Comparison of ENCODE assay signal across 18 cellular contexts in genomic region chr3:11390411-11391171, GRCh38.
DNase-seq lines count a peak whose midpoint lies in the region; ATAC-seq, FAIRE-seq and TF ChIP-seq lines count a peak whose summit lies in the region.
"Had no signal": no experiment of that assay in that cellular context is flagged by ENCODE, and none has a peak within 500 bp of the region (broad histone marks: within the 10 kb centered on the region; RNA-seq: fewer than 3 reads in every experiment).

No MANE protein-coding gene starts in this region.

- no peak overlapping the region for H3K4me3 Mint-ChIP-seq in chondrocyte (ENCODE audit: unreplicated experiment)
- no peak overlapping the region for H3K4me3 Mint-ChIP-seq in glutamatergic neuron (ENCODE audit: unreplicated experiment)
- no peak overlapping the region for H3K4me3 Mint-ChIP-seq in activated naive CD4-positive, alpha-beta T cell treated with anti-CD3 and anti-CD28 coated beads, Interleukin-2, amount 10 ng/mL, durations not matched to agents 7 days and 5 days
- H3K4me3 Mint-ChIP-seq: activated CD8-positive, alpha-beta memory T cell treated with anti-CD3 and anti-CD28 coated beads, Interleukin-2, amount 10 ng/mL, durations not matched to agents 7 days and 5 days; activated naive CD4-positive, alpha-beta T cell treated with anti-CD3 and anti-CD28 coated beads for 36 hours; WTC11 had no signal

- H2BK15ac ChIP-seq in neuronal stem cell (ENCODE audit: low read length), result no peak overlapping the region

- no peak overlapping the region for H3K14ac ChIP-seq in neuronal stem cell (ENCODE audit: low read length)

- H2AFZ ChIP-seq in GM23248 (no peak overlapping the region), neuronal stem cell (ENCODE audit: low read length) (no peak overlapping the region)

- H2AK5ac ChIP-seq in neuronal stem cell (ENCODE audit: low read depth, low read length), result no peak overlapping the region

- no peak overlapping the region for H3K9ac ChIP-seq in GM23248
- no peak overlapping the region for H3K9ac ChIP-seq in neuronal stem cell (ENCODE audit: low read depth, low read length, poor library complexity)

- no peak overlapping the region for H3K4ac ChIP-seq in neuronal stem cell (ENCODE audit: low read length)

- H3K27me3 ChIP-seq in GM23248 (replicated peaks; ENCODE audit: insufficient read depth) (no peaks in the 10 kb centered on the region), right atrium auricular region (no peaks in the 10 kb centered on the region), pancreas (no peaks in the 10 kb centered on the region), neuronal stem cell (ENCODE audit: control insufficient read depth in 3 of 3, insufficient read depth in 3 of 3, low read depth in 1 of 3, low read length in 3 of 3) (no peaks in the 10 kb centered on the region)

- no peak overlapping the region for H4K91ac ChIP-seq in neuronal stem cell (ENCODE audit: low read depth, low read length, poor library complexity)

- no peak overlapping the region for H3K18ac ChIP-seq in neuronal stem cell (ENCODE audit: low read length)

- H3K23ac ChIP-seq in neuronal stem cell (ENCODE audit: low read depth, low read length, poor library complexity), result no peak overlapping the region

- H4K20me1 ChIP-seq in GM23248 (ENCODE audit: insufficient read depth), result no peaks in the 10 kb centered on the region

- H3K36me3 ChIP-seq in GM23248 (ENCODE audit: low read depth), result no peaks in the 10 kb centered on the region
- no peaks in the 10 kb centered on the region for H3K36me3 ChIP-seq in right atrium auricular region
- no peaks in the 10 kb centered on the region for H3K36me3 ChIP-seq in pancreas
- no peaks in the 10 kb centered on the region for H3K36me3 ChIP-seq in neuronal stem cell (replicated peaks in 1 of 2; ENCODE audit: control insufficient read depth in 2 of 2, insufficient read depth in 2 of 2, low read length in 2 of 2)
- H3K36me3 ChIP-seq: HAP-1 had no signal

- no peaks in the 10 kb centered on the region for H3K79me1 ChIP-seq in neuronal stem cell (ENCODE audit: low read depth, low read length)

- peak in 3 of 4 donors; percentile 43 to 76 (median 52) for ATAC-seq in pancreas
- no peak for ATAC-seq in HG03378 (IDR thresholded peaks at IDR 0.05; ENCODE audit: unreplicated experiment)
- ATAC-seq: activated CD8-positive, alpha-beta memory T cell treated with anti-CD3 and anti-CD28 coated beads, Interleukin-2, amount 10 ng/mL, durations not matched to agents 7 days and 5 days; WTC11 had no signal

- H3K4me2 ChIP-seq in GM23248 (ENCODE audit: unreplicated experiment), result no peak overlapping the region
- H3K4me2 ChIP-seq in neuronal stem cell (ENCODE audit: insufficient read depth, low read length, poor library complexity, severe bottlenecking), result no peak overlapping the region

- TF ChIP-seq CTCF in chondrocyte (IDR thresholded peaks at IDR 0.05) (no peak), right atrium auricular region (IDR thresholded peaks at IDR 0.05) (no peak), pancreas (IDR thresholded peaks at IDR 0.05) (no peak), glutamatergic neuron (IDR thresholded peaks at IDR 0.05; ENCODE audit: partially characterized antibody, unreplicated experiment) (no peak)

- WGBS in GM23248 (ENCODE audit: low coverage in 1 of 2, low lambda C conversion rate in 2 of 2, missing lambda C conversion rate in 2 of 2), 2 experiments, result 61 to 64% methylated on average over 5 of the region's 5 CpGs
- 39% methylated on average over 5 of the region's 5 CpGs for WGBS in pancreas, 2 donors
- no CpG with 5 or more reads among the region's 5 CpGs for WGBS in neuronal stem cell (ENCODE audit: extremely low coverage in 2 of 2, insufficient read length in 2 of 2, insufficient replicate concordance in 1 of 2), 2 donors

- FAIRE-seq in pancreas (lab: Jason Lieb, UNC), result no peak
- FAIRE-seq: bronchial epithelial cell had no signal

- H3K4me3 ChIP-seq in GM23248 (no peak overlapping the region), right atrium auricular region (no peak overlapping the region), pancreas (no peak overlapping the region), neuronal stem cell (ENCODE audit: low read length in 2 of 2) (no peak overlapping the region)
- H3K4me3 ChIP-seq: HAP-1, lung had no signal

- no peaks in the 10 kb centered on the region for H3K9me2 ChIP-seq in GM23248 (ENCODE audit: insufficient read depth)

- no peak overlapping the region for H4K8ac ChIP-seq in neuronal stem cell (ENCODE audit: low read depth, low read length)

- H3F3A ChIP-seq in GM23248 (ENCODE audit: insufficient read depth), result peaks cover 10% of the 10 kb centered on the region; the same call in 1 of the 2 replicates

- intact Hi-C loops in pancreas (cut with DNase I), result no loop called here

- H3K9me3 Mint-ChIP-seq in chondrocyte (ENCODE audit: low read depth) (no peaks in the 10 kb centered on the region), glutamatergic neuron (ENCODE audit: unreplicated experiment) (no peaks in the 10 kb centered on the region)
- no peaks in the 10 kb centered on the region for H3K9me3 Mint-ChIP-seq in activated naive CD4-positive, alpha-beta T cell treated with anti-CD3 and anti-CD28 coated beads, Interleukin-2, amount 10 ng/mL, durations not matched to agents 7 days and 5 days
- H3K9me3 Mint-ChIP-seq: activated naive CD4-positive, alpha-beta T cell treated with anti-CD3 and anti-CD28 coated beads for 36 hours; WTC11 had no signal

- H3K27me3 Mint-ChIP-seq in chondrocyte (ENCODE audit: low read depth) (no peaks in the 10 kb centered on the region), glutamatergic neuron (ENCODE audit: unreplicated experiment) (peaks cover 2% of the 10 kb centered on the region)
- H3K27me3 Mint-ChIP-seq in activated naive CD4-positive, alpha-beta T cell treated with anti-CD3 and anti-CD28 coated beads, Interleukin-2, amount 10 ng/mL, durations not matched to agents 7 days and 5 days, result no peaks in the 10 kb centered on the region
- H3K27me3 Mint-ChIP-seq: activated CD8-positive, alpha-beta memory T cell treated with anti-CD3 and anti-CD28 coated beads, Interleukin-2, amount 10 ng/mL, durations not matched to agents 7 days and 5 days had no signal

- DNase-seq in GM23248, result peak; percentile 8
- DNase-seq in chondrocyte (ENCODE audit: low spot score), result no peak
- DNase-seq in right atrium auricular region (ENCODE audit: low spot score), result no peak
- DNase-seq in pancreas, result no peak
- no peak for DNase-seq in neuronal stem cell (ENCODE audit: low spot score)
- DNase-seq in glutamatergic neuron, result no peak
- no peak for DNase-seq in activated naive CD4-positive, alpha-beta T cell treated with anti-CD3 and anti-CD28 coated beads, Interleukin-2, amount 10 ng/mL, durations not matched to agents 7 days and 5 days
- DNase-seq: activated CD8-positive, alpha-beta memory T cell treated with anti-CD3 and anti-CD28 coated beads, Interleukin-2, amount 10 ng/mL, durations not matched to agents 7 days and 5 days; activated naive CD4-positive, alpha-beta T cell treated with anti-CD3 and anti-CD28 coated beads for 36 hours; AML-193; DMS153; NCI-H1092; NCI-H2227 treated with DMSO at 0.1 percent for 48 hours had no signal

- H3K9me3 ChIP-seq in GM23248 (ENCODE audit: low read depth), result peaks cover 3% of the 10 kb centered on the region
- H3K9me3 ChIP-seq in right atrium auricular region, result no peaks in the 10 kb centered on the region
- H3K9me3 ChIP-seq in pancreas, result no peaks in the 10 kb centered on the region
- no peaks in the 10 kb centered on the region for H3K9me3 ChIP-seq in neuronal stem cell (replicated peaks in 1 of 2; ENCODE audit: control insufficient read depth in 2 of 2, insufficient read depth in 1 of 2, low read depth in 1 of 2, low read length in 2 of 2)
- H3K9me3 ChIP-seq: HAP-1 had no signal

- 0 out of 2 replicates have a peak, but pooled peaks cover 9% of the 10 kb centered on the region for H3K79me2 ChIP-seq in GM23248 (ENCODE audit: insufficient read depth)

- H3K4me1 ChIP-seq in GM23248 (ENCODE audit: insufficient read depth) (peaks cover 20% of the 10 kb centered on the region; the same call in 1 of the 2 replicates), right atrium auricular region (peaks cover 0 to 38% of the 10 kb centered on the region in 2 donors), pancreas (peaks cover 0 to 26% (median 5%) of the 10 kb centered on the region in 3 donors), neuronal stem cell (ENCODE audit: control insufficient read depth in 2 of 2, insufficient read depth in 1 of 2, low read depth in 1 of 2, low read length in 2 of 2) (no peaks in the 10 kb centered on the region)

- H3K27ac ChIP-seq in GM23248, result peak overlapping the region; percentile 9; the same call in 1 of the 2 replicates
- H3K27ac ChIP-seq in right atrium auricular region, result peak overlapping the region; percentile 5 to 63
- H3K27ac ChIP-seq in pancreas, result no peak overlapping the region
- no peak overlapping the region for H3K27ac ChIP-seq in neuronal stem cell (replicated peaks; ENCODE audit: low read length)

- CTCF ChIA-PET in activated naive CD4-positive, alpha-beta T cell treated with anti-CD3 and anti-CD28 coated beads, Interleukin-2, amount 10 ng/mL, durations not matched to agents 7 days and 5 days (lab: Charles Lee), result interaction anchor here (0.7 to 1.6 kb wide), 3 partner anchors 11 to 375 kb away, joined by 3 to 4 read pairs (median 4); no protein-coding TSS in a partner anchor

- H2BK5ac ChIP-seq in neuronal stem cell (ENCODE audit: low read length), result no peak overlapping the region

- H2BK120ac ChIP-seq in neuronal stem cell (ENCODE audit: low read depth, low read length), result no peak overlapping the region

- H2BK12ac ChIP-seq in neuronal stem cell (ENCODE audit: low read length), result no peak overlapping the region

- H3K4me1 Mint-ChIP-seq in chondrocyte (ENCODE audit: low read depth) (peaks cover 54% of the 10 kb centered on the region), glutamatergic neuron (ENCODE audit: low read depth, unreplicated experiment) (no peaks in the 10 kb centered on the region)
- H3K4me1 Mint-ChIP-seq in activated naive CD4-positive, alpha-beta T cell treated with anti-CD3 and anti-CD28 coated beads, Interleukin-2, amount 10 ng/mL, durations not matched to agents 7 days and 5 days, result peaks cover 14% of the 10 kb centered on the region

- H3K27ac Mint-ChIP-seq in chondrocyte (ENCODE audit: unreplicated experiment) (peak overlapping the region; percentile 65), glutamatergic neuron (ENCODE audit: unreplicated experiment) (no peak overlapping the region)
- no peak overlapping the region for H3K27ac Mint-ChIP-seq in activated naive CD4-positive, alpha-beta T cell treated with anti-CD3 and anti-CD28 coated beads, Interleukin-2, amount 10 ng/mL, durations not matched to agents 7 days and 5 days
- H3K27ac Mint-ChIP-seq: activated CD8-positive, alpha-beta memory T cell treated with anti-CD3 and anti-CD28 coated beads, Interleukin-2, amount 10 ng/mL, durations not matched to agents 7 days and 5 days; activated naive CD4-positive, alpha-beta T cell treated with anti-CD3 and anti-CD28 coated beads for 36 hours; WTC11 had no signal

- in situ Hi-C loops in GM23248 (cut with MboI), result no loop called here

- no peaks in the 10 kb centered on the region for H3K36me3 Mint-ChIP-seq in chondrocyte (ENCODE audit: low read depth)
- no peaks in the 10 kb centered on the region for H3K36me3 Mint-ChIP-seq in glutamatergic neuron (ENCODE audit: unreplicated experiment)
- peaks cover 3% of the 10 kb centered on the region for H3K36me3 Mint-ChIP-seq in activated naive CD4-positive, alpha-beta T cell treated with anti-CD3 and anti-CD28 coated beads, Interleukin-2, amount 10 ng/mL, durations not matched to agents 7 days and 5 days
- H3K36me3 Mint-ChIP-seq: activated CD8-positive, alpha-beta memory T cell treated with anti-CD3 and anti-CD28 coated beads, Interleukin-2, amount 10 ng/mL, durations not matched to agents 7 days and 5 days; WTC11 had no signal

Comparison
In these comparisons a context has a peak if more than half of its experiments do, and no peak if none do; other contexts are left out.
1. H3K27ac ChIP-seq: peak in GM23248 (single experiment) and right atrium auricular region (2 of 2); none in pancreas (0 of 4) and neuronal stem cell (single experiment).